29 cellular contexts compared by ENCODE assay signal in the genomic region with DNA sequence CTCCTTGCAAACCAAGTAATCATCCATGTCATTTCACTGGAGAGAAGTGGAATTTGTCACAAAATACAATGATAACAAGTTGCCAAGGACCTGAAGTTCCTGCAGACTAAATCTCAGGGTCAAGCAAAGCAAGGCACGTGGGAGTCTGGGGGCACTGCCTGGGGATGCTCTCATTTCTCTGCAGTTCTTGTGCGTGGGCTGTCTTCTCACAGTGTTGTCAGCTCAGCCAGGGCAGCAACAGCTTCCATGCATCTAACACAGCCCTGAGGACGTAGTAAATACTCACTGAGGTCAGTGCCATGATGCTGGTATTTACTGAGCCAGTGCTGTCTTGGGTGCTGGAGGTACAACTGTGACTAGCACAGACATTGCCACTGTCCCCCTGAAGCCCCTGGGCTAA.
DNase-seq lines count a peak whose midpoint lies in the region; ATAC-seq, FAIRE-seq and TF ChIP-seq lines count a peak whose summit lies in the region.
"Had no signal": no experiment of that assay in that cellular context is flagged by ENCODE, and none has a peak within 500 bp of the region (broad histone marks: within the 10 kb centered on the region; RNA-seq: fewer than 3 reads in every experiment).

No MANE protein-coding gene starts in this region.

- H2BK5ac ChIP-seq in H1 (ENCODE audit: low read depth, low read length): no peak overlapping the region

- CTCF ChIA-PET in HEK293 (lab: Yijun Ruan, JAX) (no interaction called here), H1 (lab: Charles Lee; ENCODE audit: partially characterized antibody) (interaction anchor here (1.2 to 1.3 kb wide), 2 partner anchors 111 to 398 kb away, joined by 3 to 5 read pairs; no protein-coding TSS in a partner anchor)

- H4K5ac ChIP-seq in H1 (ENCODE audit: insufficient read length, low read depth, low read length): no peak overlapping the region

- intact Hi-C loops in lower lobe of right lung (cut with DNase I): no loop called here

- TF ChIP-seq CTCF in HEK293 (tag by site-specific recombination; IDR thresholded peaks at IDR 0.05) (no peak), H1 (IDR thresholded peaks at IDR 0.05; ENCODE audit: control extremely low read depth in 1 of 3, insufficient read depth in 1 of 3, low read depth in 1 of 3, low read length in 3 of 3) (no peak), lower lobe of right lung (IDR thresholded peaks at IDR 0.05) (no peak)

- H2BK15ac ChIP-seq in H1 (ENCODE audit: low read length): 0 out of 2 replicates have a peak overlapping the region, but pooled peaks have one; percentile 46

- no peak for ATAC-seq in naive thymus-derived CD8-positive, alpha-beta T cell
- ATAC-seq in lower lobe of right lung (no peak), GM21423 (IDR thresholded peaks at IDR 0.05; ENCODE audit: unreplicated experiment) (no peak)
- ATAC-seq: GM12878 had no signal

- peaks cover 16 to 33% (median 20%) of the 10 kb centered on the region in 5 donors for H3K27me3 Mint-ChIP-seq in naive thymus-derived CD8-positive, alpha-beta T cell

- peaks cover 9 to 28% (median 16%) of the 10 kb centered on the region in 9 donors for H3K9me3 Mint-ChIP-seq in naive thymus-derived CD8-positive, alpha-beta T cell

- peaks cover 0 to 22% (median 0%) of the 10 kb centered on the region in 3 donors for H3K36me3 Mint-ChIP-seq in naive thymus-derived CD8-positive, alpha-beta T cell
- H3K36me3 Mint-ChIP-seq: CD14-positive monocyte; CD4-positive, alpha-beta memory T cell; CD4-positive, CD25-positive, alpha-beta regulatory T cell; CD8-positive, alpha-beta memory T cell had no signal

- H2AFZ ChIP-seq in H1 (ENCODE audit: low read length): no peak overlapping the region

- no peaks in the 10 kb centered on the region; the same call in 1 of the 2 replicates for H3K9me3 ChIP-seq in HEK293 (ENCODE audit: control insufficient read depth, insufficient read depth, low read depth, low read length)
- H3K9me3 ChIP-seq in H1 (ENCODE audit: insufficient read depth in 2 of 2, low read depth in 1 of 2, low read length in 1 of 2): 0 out of 4 replicates have a peak, but pooled peaks cover 0 to 4% of the 10 kb centered on the region in 2 experiments
- H3K9me3 ChIP-seq in lower lobe of right lung: no peaks in the 10 kb centered on the region
- H3K9me3 ChIP-seq: BE2C had no signal

- no peak overlapping the region for H3K9ac ChIP-seq in H1 (replicated peaks in 1 of 4; ENCODE audit: extremely low read depth in 1 of 4, low read depth in 3 of 4, low read length in 3 of 4)
- H3K9ac ChIP-seq: BLaER1 had no signal

- H3K27ac ChIP-seq in HEK293 (ENCODE audit: extremely low read depth, low read depth, low read length): no peak overlapping the region
- H3K27ac ChIP-seq in H1 (ENCODE audit: low read depth, low read length): no peak overlapping the region
- no peak overlapping the region for H3K27ac ChIP-seq in lower lobe of right lung
- H3K27ac ChIP-seq: BLaER1 had no signal

- no peak overlapping the region for H3K56ac ChIP-seq in H1 (replicated peaks; ENCODE audit: insufficient read length, low read depth, low read length)

- H3K4ac ChIP-seq in H1 (replicated peaks; ENCODE audit: insufficient read length, low read depth, low read length): no peak overlapping the region

- no peaks in the 10 kb centered on the region for H3K79me2 ChIP-seq in H1 (ENCODE audit: control insufficient read depth in 1 of 2, insufficient read depth in 2 of 2, low read length in 2 of 2)

- H3K4me2 ChIP-seq in H1 (ENCODE audit: insufficient read depth in 1 of 2, low read depth in 2 of 2, low read length in 2 of 2): no peak overlapping the region
- H3K4me2 ChIP-seq: BLaER1 had no signal

- H3K36me3 ChIP-seq in HEK293 (ENCODE audit: control insufficient read depth in 2 of 2, insufficient read depth in 1 of 2, low read length in 2 of 2) (no peaks in the 10 kb centered on the region), H1 (ENCODE audit: control insufficient read depth in 2 of 4, insufficient read depth in 4 of 4, low read length in 3 of 4) (no peaks in the 10 kb centered on the region), lower lobe of right lung (no peaks in the 10 kb centered on the region)
- H3K36me3 ChIP-seq: BE2C, BLaER1 had no signal

- no peak overlapping the region for H2BK12ac ChIP-seq in H1 (ENCODE audit: low read depth, low read length)

- no peaks in the 10 kb centered on the region for H3K79me1 ChIP-seq in H1 (ENCODE audit: low read depth, low read length)

- no peaks in the 10 kb centered on the region for H3K23me2 ChIP-seq in H1 (ENCODE audit: low read depth, low read length)

- no peak overlapping the region for H3K4me3 Mint-ChIP-seq in naive thymus-derived CD8-positive, alpha-beta T cell
- H3K4me3 Mint-ChIP-seq: CD4-positive, alpha-beta memory T cell; CD4-positive, CD25-positive, alpha-beta regulatory T cell; CD8-positive, alpha-beta memory T cell had no signal

- no peak for TF ChIP-seq POLR2A in H1 (IDR thresholded peaks at IDR 0.05; ENCODE audit: control extremely low read depth in 1 of 2, low read depth in 2 of 2, low read length in 2 of 2)

- H3K27me3 ChIP-seq in H1 (replicated peaks in 1 of 4; ENCODE audit: control insufficient read depth in 3 of 4, extremely low read depth in 1 of 4, insufficient read depth in 3 of 4, low read length in 3 of 4) (no peaks in the 10 kb centered on the region), lower lobe of right lung (ENCODE audit: low read depth) (no peaks in the 10 kb centered on the region)
- H3K27me3 ChIP-seq: BE2C, BLaER1 had no signal

- H2BK120ac ChIP-seq in H1 (replicated peaks; ENCODE audit: low read depth, low read length): no peak overlapping the region

- no peaks in the 10 kb centered on the region for H4K20me1 ChIP-seq in H1 (replicated peaks in 1 of 2; ENCODE audit: control insufficient read depth in 1 of 2, insufficient read depth in 2 of 2, low read length in 2 of 2)
- H4K20me1 ChIP-seq: BLaER1 had no signal

- H4K91ac ChIP-seq in H1 (replicated peaks; ENCODE audit: insufficient read length, low read length): no peak overlapping the region

- no peak for TF ChIP-seq EP300 in H1 (IDR thresholded peaks at IDR 0.05; ENCODE audit: borderline replicate concordance in 1 of 2, low read depth in 2 of 2, low read length in 2 of 2)

- TF ChIP-seq RAD21 in H1 (IDR thresholded peaks at IDR 0.05 in 1 of 2, conservative IDR thresholded peaks at IDR 0.05 in 1 of 2; ENCODE audit: low read depth in 2 of 2, low read length in 2 of 2): no peak

- H3K14ac ChIP-seq in H1 (ENCODE audit: insufficient read length): no peak overlapping the region

- no peaks in the 10 kb centered on the region for H3K4me1 ChIP-seq in HEK293 (ENCODE audit: control insufficient read depth, insufficient read depth, low read length)
- H3K4me1 ChIP-seq in H1 (replicated peaks in 1 of 4; ENCODE audit: control insufficient read depth in 3 of 4, insufficient read depth in 4 of 4, low read length in 3 of 4): peaks cover 0 to 11% (median 5%) of the 10 kb centered on the region in 4 experiments; a peak in 3 of 7 replicates
- H3K4me1 ChIP-seq in lower lobe of right lung: no peaks in the 10 kb centered on the region
- H3K4me1 ChIP-seq: BLaER1 had no signal

- H4K8ac ChIP-seq in H1 (ENCODE audit: extremely low read depth, insufficient read depth, low read length): no peak overlapping the region

- H3K4me3 ChIP-seq in HEK293 (ENCODE audit: low read depth, low read length) (no peak overlapping the region), H1 (ENCODE audit: extremely low read depth in 1 of 4, insufficient read depth in 2 of 4, low read depth in 3 of 4, low read length in 4 of 4) (no peak overlapping the region), lower lobe of right lung (no peak overlapping the region)
- H3K4me3 ChIP-seq: BLaER1, GM12878 had no signal

- H2AK5ac ChIP-seq in H1 (ENCODE audit: low read depth, low read length): no peak overlapping the region

- POLR2A ChIA-PET in HEK293 (lab: Yijun Ruan, JAX) (no interaction called here), H1 (lab: Charles Lee; ENCODE audit: partially characterized antibody) (no interaction called here)
- POLR2A ChIA-PET in naive thymus-derived CD8-positive, alpha-beta T cell (lab: Charles Lee): no interaction called here

- H2BK20ac ChIP-seq in H1 (ENCODE audit: low read length): no peak overlapping the region

- peaks cover 0 to 3% (median 0%) of the 10 kb centered on the region in 4 donors for H3K4me1 Mint-ChIP-seq in naive thymus-derived CD8-positive, alpha-beta T cell
- H3K4me1 Mint-ChIP-seq: CD14-positive monocyte; CD4-positive, alpha-beta memory T cell; CD4-positive, CD25-positive, alpha-beta regulatory T cell; CD8-positive, alpha-beta memory T cell had no signal

- no peak overlapping the region for H3K23ac ChIP-seq in H1 (ENCODE audit: insufficient read length)

- H3K27ac Mint-ChIP-seq in naive thymus-derived CD8-positive, alpha-beta T cell: no peak overlapping the region
- H3K27ac Mint-ChIP-seq: CD14-positive monocyte; CD4-positive, alpha-beta memory T cell; CD8-positive, alpha-beta memory T cell had no signal

- H3K18ac ChIP-seq in H1 (ENCODE audit: extremely low read depth, low read length): no peak overlapping the region

- WGBS in H1 (ENCODE audit: extremely low coverage in 1 of 2, insufficient coverage in 1 of 2, insufficient read length in 1 of 2, insufficient replicate concordance in 2 of 2, low coverage in 1 of 2, low lambda C conversion rate in 2 of 2, missing lambda C conversion rate in 1 of 2), 2 experiments: 82% methylated on average over 3 of the region's 3 CpGs; no CpG with 5 or more reads in 1 of the 2 experiments

- FAIRE-seq in H1 (lab: Jason Lieb, UNC): no peak
- FAIRE-seq: A204.1, GM12878, GM12892, GM18507, GM19239 had no signal

- no peak for DNase-seq in H1 (ENCODE audit: low read depth in 1 of 2, low spot score in 2 of 2)
- peak; percentile 25 for DNase-seq in left kidney (ENCODE audit: low read depth, low spot score)
- no peak for DNase-seq in superior temporal gyrus (ENCODE audit: extremely low spot score)
- no peak for DNase-seq in naive thymus-derived CD8-positive, alpha-beta T cell
- no peak for DNase-seq in lower lobe of right lung
- DNase-seq: 8988T; ACHN; BE2C; C1 segment of cervical spinal cord; CD4-positive, alpha-beta memory T cell; CD4-positive, CD25-positive, alpha-beta regulatory T cell; CD8-positive, alpha-beta memory T cell; COR-L47; DMS 273 treated with DMSO at 0.1 percent for 48 hours; DMS153; DMS53; DMS79; DND-41; EL; GDM1 had no signal

TF ChIP-seq in HEK293, 187 proteins besides CTCF, POLR2A, EP300 and RAD21 (continues in another document):
- TF ChIP-seq EGR2 (tag by site-specific recombination; IDR thresholded peaks at IDR 0.05; ENCODE audit: low read depth): peak; percentile 68

TF ChIP-seq in H1, 55 proteins besides CTCF, POLR2A, EP300 and RAD21 (continues in another document):
- TF ChIP-seq CTBP2 (IDR thresholded peaks at IDR 0.05; ENCODE audit: borderline replicate concordance, insufficient read depth, insufficient read length, low read length): no peak
- no peak for TF ChIP-seq KDM4A (IDR thresholded peaks at IDR 0.05; ENCODE audit: low read depth, low read length, severe bottlenecking)
- no peak for TF ChIP-seq TCF12 (IDR thresholded peaks at IDR 0.05; ENCODE audit: low read depth, low read length)
- no peak for TF ChIP-seq NANOG (IDR thresholded peaks at IDR 0.05; ENCODE audit: insufficient read depth, low read depth, low read length, poor library complexity, severe bottlenecking)
- TF ChIP-seq BCL11A (IDR thresholded peaks at IDR 0.05; ENCODE audit: low read depth in 2 of 2, low read length in 2 of 2): no peak
- no peak for TF ChIP-seq BRCA1 (IDR thresholded peaks at IDR 0.05; ENCODE audit: low read depth, low read length)
